ENCODE assay signal across 11 cellular contexts in genomic region chr11:126485021-126485781, GRCh38.
DNase-seq lines count a peak whose midpoint lies in the region; ATAC-seq, FAIRE-seq and TF ChIP-seq lines count a peak whose summit lies in the region.
"Had no signal": no experiment of that assay in that cellular context is flagged by ENCODE, and none has a peak within 500 bp of the region (broad histone marks: within the 10 kb centered on the region; RNA-seq: fewer than 3 reads in every experiment).

No MANE protein-coding gene starts in this region.

- H3K36me3 ChIP-seq in K562 (ENCODE audit: control insufficient read depth, insufficient read depth, low read length) (no peaks in the 10 kb centered on the region), transverse colon (no peaks in the 10 kb centered on the region), prostate gland (no peaks in the 10 kb centered on the region)

- H3K9me3 Mint-ChIP-seq in type B pancreatic cell = no peaks in the 10 kb centered on the region

- no peaks in the 10 kb centered on the region for H3K36me3 Mint-ChIP-seq in type B pancreatic cell

- no peak overlapping the region for H3K4me3 Mint-ChIP-seq in type B pancreatic cell

- no peak; a peak in 1 of 4 replicates for TF ChIP-seq RAD21 in K562 (CRISPR knock-in tag; conservative IDR thresholded peaks at IDR 0.05 in 1 of 2, IDR thresholded peaks at IDR 0.05 in 1 of 2)

- no peaks in the 10 kb centered on the region for H3K9me1 ChIP-seq in K562 (ENCODE audit: control insufficient read depth, insufficient read depth, low read length)

- H3K27me3 Mint-ChIP-seq in type B pancreatic cell = peaks cover 9% of the 10 kb centered on the region

- TF ChIP-seq EP300 in K562 (IDR thresholded peaks at IDR 0.05; ENCODE audit: low read length) (no peak), transverse colon (IDR thresholded peaks at IDR 0.05; ENCODE audit: low read depth) (no peak)

- in situ Hi-C loops in K562 (cut with MboI) = no loop called here
- in situ Hi-C loops in transverse colon (cut with MboI; ENCODE audit: low pct_ligation_motif_present in 1 of 4, low pct_unique_long_range_greater_than_20kb in 1 of 4, low sequenced_read_pairs in 3 of 4) = loop anchor here in 2 of 4 donors (10.0 to 25.0 kb wide), 2 partner anchors 170 to 173 kb away; partner anchors contain the start of gene DCPS (in 1 of the 2)

- H3K9me3 ChIP-seq in K562 (replicated peaks; ENCODE audit: control insufficient read depth, insufficient read depth, low read depth, low read length) = no peaks in the 10 kb centered on the region
- H3K9me3 ChIP-seq in transverse colon = no peaks in the 10 kb centered on the region
- no peaks in the 10 kb centered on the region for H3K9me3 ChIP-seq in prostate gland

- DNase-seq in activated effector memory CD4-positive, alpha-beta T cell treated with anti-CD3 and anti-CD28 coated beads, Interleukin-2, amount 50 U/mL, for 16 hours = peak; percentile 41
- no peak for DNase-seq in activated effector memory CD4-positive, alpha-beta T cell treated with Interleukin-2 at 50 U/mL for 16 hours
- DNase-seq in K562 (ENCODE audit: extremely low read depth in 1 of 4, low spot score in 3 of 4) (no peak), type B pancreatic cell (ENCODE audit: extremely low spot score, unreplicated experiment) (no peak), transverse colon (no peak), prostate gland (ENCODE audit: low spot score) (no peak)
- no peak for DNase-seq in activated naive CD4-positive, alpha-beta T cell treated with anti-CD3 and anti-CD28 coated beads, Interleukin-2, amount 50 U/mL, for 16 hours
- DNase-seq: DND-41, foreskin melanocyte had no signal

- CTCF ChIA-PET in K562 (lab: Yijun Ruan, JAX; ENCODE audit: low intra/inter-chr PET ratio) = no interaction called here

- ATAC-seq in HG03432 (IDR thresholded peaks at IDR 0.05; ENCODE audit: unreplicated experiment) (peak; percentile 46), K562 (no peak; the same call in 2 of the 3 replicates)

- 2% methylated on average over 10 of the region's 10 CpGs for WGBS in K562 (ENCODE audit: insufficient coverage, low coverage, missing lambda C conversion rate)
- WGBS in transverse colon (ENCODE audit: low coverage in 1 of 2), 2 donors = 40 to 59% methylated on average over 2 to 10 of the region's 10 CpGs
- WGBS in prostate gland = 72% methylated on average over 10 of the region's 10 CpGs

- H3K27ac ChIP-seq in K562 (ENCODE audit: extremely low read depth, low read depth, low read length) (no peak overlapping the region), transverse colon (no peak overlapping the region), prostate gland (no peak overlapping the region)
- H3K27ac ChIP-seq: skin epidermis had no signal

- peak in 2 of 3 experiments; percentile 19 to 22; a peak in 1 of 6 replicates for TF ChIP-seq CTCF in K562 (IDR thresholded peaks at IDR 0.05 in 2 of 3, conservative IDR thresholded peaks at IDR 0.05 in 1 of 3; ENCODE audit: insufficient read depth in 2 of 3, low read depth in 1 of 3, low read length in 3 of 3)
- peak; percentile 17 for TF ChIP-seq CTCF in type B pancreatic cell (conservative IDR thresholded peaks at IDR 0.05)
- TF ChIP-seq CTCF in transverse colon (IDR thresholded peaks at IDR 0.05) = no peak
- TF ChIP-seq CTCF in prostate gland (IDR thresholded peaks at IDR 0.05) = no peak

- H4K20me1 ChIP-seq in K562 (replicated peaks; ENCODE audit: control insufficient read depth, insufficient read depth, low read length) = 0 out of 2 replicates have a peak, but pooled peaks cover 10% of the 10 kb centered on the region

- H3K4me2 ChIP-seq in K562 (ENCODE audit: insufficient read depth, low read length) = no peak overlapping the region

- BruUV-seq in K562 (replicated peaks; lab: Mats Ljungman, UMichigan) = no TSS peak

- H2AFZ ChIP-seq in K562 (ENCODE audit: low read depth, low read length) = no peak overlapping the region

- H3K4me1 Mint-ChIP-seq in type B pancreatic cell (ENCODE audit: unreplicated experiment) = peaks cover 46% of the 10 kb centered on the region

- H3K4me3 ChIP-seq in K562 (no peak overlapping the region), transverse colon (no peak overlapping the region), prostate gland (no peak overlapping the region)
- H3K4me3 ChIP-seq: skin epidermis had no signal

- FAIRE-seq in K562 (lab: Jason Lieb, UNC) = no peak

- no peaks in the 10 kb centered on the region for H3K79me2 ChIP-seq in K562 (ENCODE audit: control insufficient read depth, insufficient read depth, low read length)

- intact Hi-C loops in K562 (cut with micrococcal nuclease) (no loop called here), transverse colon (cut with DNase I; ENCODE audit: low total_unique reads) (no loop called here), prostate gland (cut with DNase I) (no loop called here)

- H3K9ac ChIP-seq in K562 (ENCODE audit: insufficient read depth in 1 of 2, low read depth in 2 of 2, low read length in 2 of 2) = no peak overlapping the region

- POLR2A ChIA-PET in K562 (lab: Yijun Ruan, JAX) = interaction anchor here (0.6 to 1.2 kb wide), 4 partner anchors 16 to 545 kb away, joined by 3 to 5 read pairs (median 3); partner anchors contain the start of gene DCPS

- H3K27me3 ChIP-seq in K562 (ENCODE audit: control insufficient read depth in 2 of 2, insufficient read depth in 2 of 2, low read length in 2 of 2) (peaks cover 6 to 53% of the 10 kb centered on the region in 2 experiments; a peak in 4 of 5 replicates), transverse colon (peaks cover 54% of the 10 kb centered on the region), prostate gland (replicated peaks; ENCODE audit: insufficient read depth) (no peaks in the 10 kb centered on the region)

- peaks cover 3 to 4% of the 10 kb centered on the region in 2 experiments; a peak in 2 of 5 replicates for H3K4me1 ChIP-seq in K562 (replicated peaks in 1 of 2; ENCODE audit: control insufficient read depth in 2 of 2, insufficient read depth in 2 of 2, low read length in 2 of 2)
- H3K4me1 ChIP-seq in transverse colon = peaks cover 4 to 7% (median 4%) of the 10 kb centered on the region in 4 donors
- no peaks in the 10 kb centered on the region for H3K4me1 ChIP-seq in prostate gland (replicated peaks)

- H3K27ac Mint-ChIP-seq in type B pancreatic cell = no peak overlapping the region

- no peak for TF ChIP-seq POLR2A in K562 (conservative IDR thresholded peaks at IDR 0.05)
- TF ChIP-seq POLR2A in transverse colon (IDR thresholded peaks at IDR 0.05) = no peak
- TF ChIP-seq POLR2A in prostate gland (IDR thresholded peaks at IDR 0.05) = no peak

TF ChIP-seq in K562, 482 proteins besides CTCF, POLR2A, EP300 and RAD21 (continues in another document):
- TF ChIP-seq RBM22 (IDR thresholded peaks at IDR 0.05; ENCODE audit: low read depth, low read length, poor library complexity, severe bottlenecking) (no peak), USF2 (CRISPR knock-in tag; IDR thresholded peaks at IDR 0.05) (peak; percentile 52), CEBPZ (IDR thresholded peaks at IDR 0.05; ENCODE audit: borderline replicate concordance, low read depth, low read length) (no peak), USF1 (CRISPR knock-in tag; IDR thresholded peaks at IDR 0.05) (peak; percentile 54), RAD51 (IDR thresholded peaks at IDR 0.05; ENCODE audit: borderline replicate concordance, low read depth) (peak; percentile 70), PHB (CRISPR knock-in tag; IDR thresholded peaks at IDR 0.05) (no peak)

Comparison
In these comparisons a context has a peak if more than half of its experiments do, and no peak if none do; other contexts are left out.
1. CTCF ChIP-seq: peak in K562 (2 of 3) and type B pancreatic cell (single experiment); none in transverse colon (0 of 5) and prostate gland (0 of 4).